ENCODE assay signal across 14 cellular contexts in genomic region chr5:158543539-158544387, GRCh38.
DNase-seq lines count a peak whose midpoint lies in the region; ATAC-seq and TF ChIP-seq lines count a peak whose summit lies in the region.
"Had no signal": no experiment of that assay in that cellular context is flagged by ENCODE, and none has a peak within 500 bp of the region (broad histone marks: within the 10 kb centered on the region; RNA-seq: fewer than 3 reads in every experiment).

No MANE protein-coding gene starts in this region.

- no peak for TF ChIP-seq EP300 in gastroesophageal sphincter (IDR thresholded peaks at IDR 0.05)

- H3K4me3 ChIP-seq in gastroesophageal sphincter (no peak overlapping the region), BE2C (ENCODE audit: low read depth, low read length) (no peak overlapping the region), adrenal gland (no peak overlapping the region)
- H3K4me3 ChIP-seq: dorsolateral prefrontal cortex, mucosa of descending colon, SJSA1 had no signal

- TF ChIP-seq POLR2A in gastroesophageal sphincter (IDR thresholded peaks at IDR 0.05) (no peak), adrenal gland (IDR thresholded peaks at IDR 0.05) (no peak)

- TF ChIP-seq CTCF in gastroesophageal sphincter (IDR thresholded peaks at IDR 0.05) (no peak), BE2C (IDR thresholded peaks at IDR 0.05; ENCODE audit: low read depth, low read length) (no peak), adrenal gland (IDR thresholded peaks at IDR 0.05) (no peak)

- H3K27ac ChIP-seq in gastroesophageal sphincter (peak overlapping the region in 2 of 4 donors; percentile 3 to 42), adrenal gland (no peak overlapping the region)
- H3K27ac ChIP-seq: dorsolateral prefrontal cortex, SJSA1 had no signal

- intact Hi-C loops in adrenal gland (cut with DNase I), result no loop called here

- H3K27me3 ChIP-seq in gastroesophageal sphincter (no peaks in the 10 kb centered on the region), BE2C (no peaks in the 10 kb centered on the region), adrenal gland (no peaks in the 10 kb centered on the region)
- H3K27me3 ChIP-seq: SJSA1 had no signal

- 66 to 70% methylated on average over 5 to 6 of the region's 6 CpGs for WGBS in gastroesophageal sphincter (ENCODE audit: low coverage in 1 of 2), 2 donors
- WGBS in adrenal gland, 4 donors, result 63 to 72% (median 70%) methylated on average over 6 of the region's 6 CpGs

- H3K4me1 ChIP-seq in gastroesophageal sphincter (no peaks in the 10 kb centered on the region), BE2C (0 out of 2 replicates have a peak, but pooled peaks cover 4% of the 10 kb centered on the region), adrenal gland (replicated peaks in 1 of 2) (no peaks in the 10 kb centered on the region)

- ATAC-seq in gastroesophageal sphincter, result peak; percentile 66
- ATAC-seq: activated CD4-positive, CD25-positive, alpha-beta regulatory T cell treated with anti-CD3 and anti-CD28 coated beads, Interleukin-2, amount 50 U/mL, for 24 hours; mucosa of descending colon had no signal

- no peaks in the 10 kb centered on the region for H3K36me3 ChIP-seq in gastroesophageal sphincter
- H3K36me3 ChIP-seq in BE2C, result no peaks in the 10 kb centered on the region
- H3K36me3 ChIP-seq in adrenal gland (replicated peaks in 1 of 2), result no peaks in the 10 kb centered on the region
- H3K36me3 ChIP-seq: SJSA1 had no signal

- DNase-seq in GM03348 (ENCODE audit: low spot score) (peak; percentile 31), SHP77 (lab: John Stamatoyannopoulos, UW) (peak; percentile 22 to 24), pons (ENCODE audit: low spot score) (peak; percentile 4), HUDEP-2 (lab: John Stamatoyannopoulos, UW; ENCODE audit: unreplicated experiment in 76 of 76) (no peak), NCI-H146 (lab: John Stamatoyannopoulos, UW) (no peak), BE2C (no peak), adrenal gland (no peak)
- DNase-seq: activated gamma-delta T cell treated with Interleukin-2 at 50 U/mL for 16 hours, dorsolateral prefrontal cortex, mucosa of descending colon, NCI-H510A treated with DMSO at 0.1 percent for 48 hours had no signal

- H3K9me3 ChIP-seq in gastroesophageal sphincter, result no peaks in the 10 kb centered on the region
- peaks cover 2% of the 10 kb centered on the region; the same call in 1 of the 2 replicates for H3K9me3 ChIP-seq in BE2C
- no peaks in the 10 kb centered on the region for H3K9me3 ChIP-seq in adrenal gland (replicated peaks in 1 of 3)
- H3K9me3 ChIP-seq: mucosa of descending colon, SJSA1 had no signal

Comparison
In these comparisons a context has a peak if more than half of its experiments do, and no peak if none do; other contexts are left out.
1. DNase-seq: peak in GM03348 (single experiment), SHP77 (2 of 2) and pons (single experiment); none in HUDEP-2 (0 of 76), NCI-H146 (single experiment), BE2C (single experiment) and adrenal gland (0 of 7).